ENCODE assay signal across 7 cellular contexts in the genomic region with DNA sequence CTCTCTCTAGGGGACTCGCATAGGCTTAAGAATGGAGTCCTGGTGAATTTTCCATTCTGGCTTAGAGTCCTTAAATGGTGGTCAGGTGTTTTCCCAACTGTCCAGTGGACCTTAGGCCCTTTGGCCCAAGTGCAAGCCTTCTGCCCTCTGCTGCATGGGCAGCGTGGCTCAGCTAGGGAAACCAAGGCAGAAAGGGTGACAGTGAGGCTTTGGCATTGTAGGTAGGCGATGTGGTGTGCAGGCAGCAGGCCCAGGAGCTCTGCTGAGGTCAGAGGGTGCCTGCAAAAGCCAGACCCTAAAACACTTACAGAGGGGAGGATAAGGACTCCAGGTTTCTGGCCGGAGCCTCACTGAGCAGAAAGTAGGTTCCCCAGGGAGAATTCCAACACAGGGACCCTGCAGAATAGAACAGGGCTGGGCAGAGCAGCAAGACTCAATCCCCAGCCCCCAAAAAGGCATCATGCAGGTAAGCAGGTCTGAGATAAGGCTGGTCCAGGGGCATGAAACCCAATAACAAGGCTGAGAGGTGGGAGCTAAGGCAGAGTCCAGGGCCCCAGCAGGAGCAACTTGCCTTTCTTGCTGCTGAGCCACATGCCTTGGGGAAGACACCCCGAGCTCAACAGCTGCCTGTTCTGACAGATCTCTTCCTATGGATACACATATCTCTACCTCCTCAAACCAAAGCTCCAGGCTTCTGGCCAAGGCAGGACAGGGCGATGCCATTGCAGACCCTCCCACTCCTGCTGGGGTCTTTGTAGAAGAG.
"Had no signal": no experiment of that assay in that cellular context is flagged by ENCODE, and none has a peak within 500 bp of the region (broad histone marks: within the 10 kb centered on the region; RNA-seq: fewer than 3 reads in every experiment).

No MANE protein-coding gene starts in this region.

- H3K9me3 Mint-ChIP-seq: memory B cell, nephron progenitor cell had no signal

- H3K4me1 Mint-ChIP-seq: activated CD4-positive, alpha-beta T cell treated with anti-CD3 and anti-CD28 coated beads for 36 hours had no signal

- H3K27ac Mint-ChIP-seq: activated CD4-positive, alpha-beta memory T cell treated with anti-CD3 and anti-CD28 coated beads, Interleukin-2, amount 10 ng/mL, durations not matched to agents 7 days and 5 days; activated CD4-positive, alpha-beta T cell treated with anti-CD3 and anti-CD28 coated beads for 36 hours; memory B cell had no signal

- ATAC-seq: activated CD4-positive, alpha-beta T cell treated with anti-CD3 and anti-CD28 coated beads for 36 hours had no signal

- H3K36me3 Mint-ChIP-seq: memory B cell had no signal

- H3K27me3 Mint-ChIP-seq: activated CD4-positive, alpha-beta memory T cell treated with anti-CD3 and anti-CD28 coated beads, Interleukin-2, amount 10 ng/mL, durations not matched to agents 7 days and 5 days; activated CD4-positive, alpha-beta T cell treated with anti-CD3 and anti-CD28 coated beads for 36 hours had no signal

- H3K4me3 Mint-ChIP-seq: activated CD4-positive, alpha-beta memory T cell treated with anti-CD3 and anti-CD28 coated beads, Interleukin-2, amount 10 ng/mL, durations not matched to agents 7 days and 5 days; activated CD4-positive, alpha-beta T cell treated with anti-CD3 and anti-CD28 coated beads for 36 hours; memory B cell; nephron progenitor cell had no signal

- DNase-seq: activated CD4-positive, alpha-beta memory T cell treated with anti-CD3 and anti-CD28 coated beads, Interleukin-2, amount 10 ng/mL, durations not matched to agents 7 days and 5 days; activated CD4-positive, alpha-beta T cell treated with anti-CD3 and anti-CD28 coated beads for 36 hours; activated T-cell treated with anti-CD3 and anti-CD28 coated beads, Interleukin-2, amount 50 U/mL, for 48 hours; central memory CD4-positive, alpha-beta T cell; nephron progenitor cell; SIG-M5 had no signal
